Comparison of ENCODE assay signal across 19 cellular contexts in the genomic region with DNA sequence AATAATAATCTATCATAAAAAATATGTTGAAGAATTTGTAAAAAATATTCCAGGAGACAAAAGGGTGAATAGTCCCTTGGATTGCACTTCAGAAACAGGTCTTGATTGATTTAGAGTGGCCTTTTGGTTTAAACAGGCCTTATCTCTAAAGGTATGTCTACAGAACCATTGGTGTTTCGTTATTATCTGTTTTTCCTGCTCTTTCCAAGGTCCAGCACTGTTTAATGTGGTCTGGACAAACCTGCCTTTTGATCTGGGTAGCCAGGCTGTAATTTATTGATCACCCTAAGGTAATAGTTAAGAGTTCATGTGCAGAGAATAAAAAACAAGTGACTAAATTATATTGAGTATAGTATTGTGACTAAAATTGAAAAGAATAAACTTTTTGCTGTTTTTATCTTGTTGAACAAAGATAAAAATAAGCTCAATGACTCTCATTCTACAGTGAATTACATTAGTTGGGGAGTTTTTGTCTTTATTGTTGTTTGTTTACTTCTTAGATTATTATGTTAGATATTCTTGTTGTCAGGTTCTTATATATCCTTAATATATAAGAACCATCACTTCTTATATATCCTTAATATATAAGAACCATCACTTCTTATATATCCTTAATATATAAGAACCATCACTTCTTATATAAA. TPM values are rescaled to one million over a fixed set of nuclear protein-coding genes. Genes with fewer than 3 reads are reported as not detected.
DNase-seq lines count a peak whose midpoint lies in the region; ATAC-seq, FAIRE-seq and TF ChIP-seq lines count a peak whose summit lies in the region.
"Had no signal": no experiment of that assay in that cellular context is flagged by ENCODE, and none has a peak within 500 bp of the region (broad histone marks: within the 10 kb centered on the region; RNA-seq: fewer than 3 reads in every experiment).

No MANE protein-coding gene starts in this region.

- peaks cover 5% of the 10 kb centered on the region for H3K9me3 ChIP-seq in PC-9 (ENCODE audit: insufficient read depth, low read depth)
- no peaks in the 10 kb centered on the region for H3K9me3 ChIP-seq in hepatocyte (ENCODE audit: low read depth)

- BruUV-seq in Calu3 (replicated peaks; lab: Mats Ljungman, UMichigan) (no TSS peak), PC-9 (replicated peaks; lab: Mats Ljungman, UMichigan) (no TSS peak)

- no peak for ATAC-seq in stimulated activated effector memory CD8-positive, alpha-beta T cell treated with anti-CD3 and anti-CD28 coated beads, Interleukin-12 subunit alpha, Interleukin-12 subunit beta, amount 100 ng/mL, for 72 hours
- no peak for ATAC-seq in GM19455 (IDR thresholded peaks at IDR 0.05; ENCODE audit: unreplicated experiment)
- ATAC-seq: GM23338 had no signal

- no peak overlapping the region for H3K4me3 ChIP-seq in PC-9
- no peak overlapping the region for H3K4me3 ChIP-seq in hepatocyte
- H3K4me3 ChIP-seq: GM23338 had no signal

- peak overlapping the region; percentile 85 for H3K27ac Mint-ChIP-seq in Calu3 (ENCODE audit: unreplicated experiment)
- no peak overlapping the region for H3K27ac Mint-ChIP-seq in stimulated activated effector memory CD8-positive, alpha-beta T cell treated with anti-CD3 and anti-CD28 coated beads, Interleukin-12 subunit alpha, Interleukin-12 subunit beta, amount 100 ng/mL, for 72 hours
- H3K27ac Mint-ChIP-seq: CD4-positive, CD25-positive, alpha-beta regulatory T cell; GM23338 had no signal

- POLR2A ChIA-PET in PC-9 (lab: Charles Lee; ENCODE audit: unreplicated experiment): interaction anchor here (0.6 kb wide), 1 partner anchor 791 kb away, joined by 3 read pairs; no protein-coding TSS in a partner anchor

- DNase-seq in Calu3 (no peak), PC-9 (no peak), hepatocyte (ENCODE audit: low spot score) (no peak), mucosa of gallbladder (ENCODE audit: low spot score) (peak; percentile 54), cerebellar nuclear complex (lab: John Stamatoyannopoulos, UW) (no peak), H54 (ENCODE audit: insufficient read length, low spot score) (no peak)
- no peak for DNase-seq in stimulated activated effector memory CD8-positive, alpha-beta T cell treated with anti-CD3 and anti-CD28 coated beads, Interleukin-12 subunit alpha, Interleukin-12 subunit beta, amount 100 ng/mL, for 72 hours (ENCODE audit: low spot score in 2 of 2)
- DNase-seq: CD4-positive, CD25-positive, alpha-beta regulatory T cell; DMS79 treated with DMSO at 0.1 percent for 48 hours; NCI-H1436; NCI-H2081 treated with DMSO at 0.1 percent for 48 hours; NCI-H345; NCI-H69; NK-92 treated with Interleukin-12 subunit alpha and Interleukin-12 subunit beta, amount 100 ng/mL, for 24 hours had no signal

- H3K9me2 ChIP-seq in PC-9 (ENCODE audit: insufficient read depth) (no peaks in the 10 kb centered on the region), hepatocyte (replicated peaks; ENCODE audit: insufficient read depth) (no peaks in the 10 kb centered on the region)

- no peak for TF ChIP-seq POLR2A in H54 (IDR thresholded peaks at IDR 0.05; ENCODE audit: low read depth, low read length)

- peaks cover 86% of the 10 kb centered on the region for H3K4me1 Mint-ChIP-seq in Calu3 (ENCODE audit: low read depth, unreplicated experiment)
- peaks cover 6% of the 10 kb centered on the region for H3K4me1 Mint-ChIP-seq in stimulated activated effector memory CD8-positive, alpha-beta T cell treated with anti-CD3 and anti-CD28 coated beads, Interleukin-12 subunit alpha, Interleukin-12 subunit beta, amount 100 ng/mL, for 72 hours
- H3K4me1 Mint-ChIP-seq: CD4-positive, CD25-positive, alpha-beta regulatory T cell; GM23338 had no signal

- FAIRE-seq in H54 (lab: Jason Lieb, UNC): no peak
- FAIRE-seq: D721Med, GM12891 had no signal

- H3K79me2 ChIP-seq in PC-9 (ENCODE audit: low read depth) (no peaks in the 10 kb centered on the region), hepatocyte (no peaks in the 10 kb centered on the region)

- CTCF ChIA-PET in Calu3 (lab: Charles Lee) (interaction anchor here (0.6 to 1.0 kb wide), 5 partner anchors 15 to 1787 kb away, joined by 3 to 5 read pairs (median 3); no protein-coding TSS in a partner anchor), PC-9 (lab: Charles Lee) (no interaction called here)

- WGBS in hepatocyte (ENCODE audit: low lambda C conversion rate, missing lambda C conversion rate): 36% methylated on average over 1 of the region's 1 CpG

- H3K27ac ChIP-seq in PC-9 (no peak overlapping the region), hepatocyte (peak overlapping the region; percentile 77)

- intact Hi-C loops in Calu3 (cut with micrococcal nuclease; ENCODE audit: unreplicated experiment) (loop anchor here (5.0 kb wide), 1 partner anchor 39 kb away; no protein-coding TSS in a partner anchor), PC-9 (cut with micrococcal nuclease; ENCODE audit: unreplicated experiment) (loop anchor here (5.0 kb wide), 1 partner anchor 356 kb away; no protein-coding TSS in a partner anchor)

- H3K4me2 ChIP-seq in PC-9 (no peak overlapping the region), hepatocyte (no peak overlapping the region)
- H3K4me2 ChIP-seq: GM23338 had no signal

- H3K36me3 ChIP-seq in PC-9 (ENCODE audit: low read depth) (no peaks in the 10 kb centered on the region), hepatocyte (replicated peaks; ENCODE audit: insufficient read depth, low read depth) (no peaks in the 10 kb centered on the region)

- no peaks in the 10 kb centered on the region for H3K9me3 Mint-ChIP-seq in Calu3 (ENCODE audit: low read depth, unreplicated experiment)
- H3K9me3 Mint-ChIP-seq in stimulated activated effector memory CD8-positive, alpha-beta T cell treated with anti-CD3 and anti-CD28 coated beads, Interleukin-12 subunit alpha, Interleukin-12 subunit beta, amount 100 ng/mL, for 72 hours: no peaks in the 10 kb centered on the region
- H3K9me3 Mint-ChIP-seq: CD4-positive, CD25-positive, alpha-beta regulatory T cell; GM23338 had no signal

- TF ChIP-seq CTCF in Calu3 (IDR thresholded peaks at IDR 0.05; ENCODE audit: unreplicated experiment) (no peak), PC-9 (conservative IDR thresholded peaks at IDR 0.05) (no peak), hepatocyte (IDR thresholded peaks at IDR 0.05; ENCODE audit: poor library complexity) (no peak)

- peaks cover 18% of the 10 kb centered on the region for H3K36me3 Mint-ChIP-seq in Calu3 (ENCODE audit: insufficient read depth, unreplicated experiment)
- no peaks in the 10 kb centered on the region for H3K36me3 Mint-ChIP-seq in stimulated activated effector memory CD8-positive, alpha-beta T cell treated with anti-CD3 and anti-CD28 coated beads, Interleukin-12 subunit alpha, Interleukin-12 subunit beta, amount 100 ng/mL, for 72 hours
- H3K36me3 Mint-ChIP-seq: CD4-positive, CD25-positive, alpha-beta regulatory T cell had no signal

- H2AFZ ChIP-seq in PC-9 (0 out of 2 replicates have a peak overlapping the region, but pooled peaks have one; percentile 42), hepatocyte (no peak overlapping the region)
- H2AFZ ChIP-seq: GM23338 had no signal

- H3K4me1 ChIP-seq in PC-9 (replicated peaks; ENCODE audit: insufficient read depth) (peaks cover 55% of the 10 kb centered on the region), hepatocyte (ENCODE audit: insufficient read depth) (peaks cover 53% of the 10 kb centered on the region)

- H3K27me3 Mint-ChIP-seq in Calu3 (ENCODE audit: unreplicated experiment): no peaks in the 10 kb centered on the region

- H3K27me3 ChIP-seq in PC-9 (ENCODE audit: insufficient read depth, low read depth): no peaks in the 10 kb centered on the region
- H3K27me3 ChIP-seq in hepatocyte: no peaks in the 10 kb centered on the region

- H4K20me1 ChIP-seq in PC-9 (ENCODE audit: insufficient read depth) (no peaks in the 10 kb centered on the region), hepatocyte (ENCODE audit: insufficient read depth, poor library complexity, severe bottlenecking) (no peaks in the 10 kb centered on the region)

- H3F3A ChIP-seq in PC-9 (ENCODE audit: insufficient read depth, low read depth): peaks cover 30% of the 10 kb centered on the region

- no peak overlapping the region for H3K4me3 Mint-ChIP-seq in Calu3 (ENCODE audit: low read depth, unreplicated experiment)
- H3K4me3 Mint-ChIP-seq in stimulated activated effector memory CD8-positive, alpha-beta T cell treated with anti-CD3 and anti-CD28 coated beads, Interleukin-12 subunit alpha, Interleukin-12 subunit beta, amount 100 ng/mL, for 72 hours: no peak overlapping the region
- H3K4me3 Mint-ChIP-seq: CD4-positive, CD25-positive, alpha-beta regulatory T cell; GM23338 had no signal

RNA-seq across cellular contexts. Expression of a gene that starts 25.1 kb away (rescaled TPM):
- total RNA-seq in Calu3 (2022) (0.09 and 0.95 TPM in 2 replicates), PC-9 (2021) (not detected in 2 replicates), hepatocyte (123 and 133 TPM in 2 replicates), mucosa of gallbladder (22.4 TPM)
- polyA plus RNA-seq in hepatocyte: 21.7 and 40.8 TPM in 2 replicates
- total RNA-seq: CD4-positive, CD25-positive, alpha-beta regulatory T cell; GM23338; LHCN-M2 had no signal
- polyA plus RNA-seq: CD4-positive, CD25-positive, alpha-beta regulatory T cell; GM23338 had no signal

Comparison
In these comparisons a context has a peak if more than half of its experiments do, and no peak if none do; other contexts are left out.
1. RNA of a gene that starts 25.1 kb away (total RNA-seq): 123 to 133 TPM in hepatocyte and 22.4 TPM in mucosa of gallbladder (single experiment); 0.09 to 0.95 TPM in Calu3 and not detected in PC-9; every median in the first group is over 10 times any median in the second.